Comparison of ENCODE assay signal across 14 cellular contexts in genomic region chr3:45984331-45985312, GRCh38. TPM values are rescaled to one million over a fixed set of nuclear protein-coding genes. Genes with fewer than 3 reads are reported as not detected.
DNase-seq lines count a peak whose midpoint lies in the region; ATAC-seq, FAIRE-seq and TF ChIP-seq lines count a peak whose summit lies in the region.
"Had no signal": no experiment of that assay in that cellular context is flagged by ENCODE, and none has a peak within 500 bp of the region (broad histone marks: within the 10 kb centered on the region; RNA-seq: fewer than 3 reads in every experiment).

No MANE protein-coding gene starts in this region.

- intact Hi-C loops in activated T-helper 1 cell treated with anti-CD3 and anti-CD28 coated beads, Interleukin-12 subunit alpha, Interleukin-12 subunit beta, Interleukin-2, Interleukin-4 antibody, amounts not matched to agents 30 ng/mL and 10 ng/mL and 1 ng/mL, durations not matched to agents 14 hours and 24 hours and 36 hours (cut with micrococcal nuclease) = no loop called here
- intact Hi-C loops in Calu3 (cut with micrococcal nuclease; ENCODE audit: unreplicated experiment) = loop anchor here (5.0 kb wide), 1 partner anchor 93 kb away; no protein-coding TSS in a partner anchor

- peaks cover 27 to 83% (median 31%) of the 10 kb centered on the region in 3 donors for H3K36me3 Mint-ChIP-seq in CD8-positive, alpha-beta memory T cell
- H3K36me3 Mint-ChIP-seq in activated T-helper 1 cell treated with anti-CD3 and anti-CD28 coated beads, Interleukin-12 subunit alpha, Interleukin-12 subunit beta, Interleukin-2, Interleukin-4 antibody, amounts not matched to agents 30 ng/mL and 10 ng/mL and 1 ng/mL, durations not matched to agents 14 hours and 24 hours and 36 hours (ENCODE audit: low read depth) = peaks cover 57% of the 10 kb centered on the region
- H3K36me3 Mint-ChIP-seq in Calu3 (ENCODE audit: insufficient read depth, unreplicated experiment) = peaks cover 9% of the 10 kb centered on the region

- no peaks in the 10 kb centered on the region for H3K9me3 Mint-ChIP-seq in CD8-positive, alpha-beta memory T cell
- no peaks in the 10 kb centered on the region for H3K9me3 Mint-ChIP-seq in activated T-helper 1 cell treated with anti-CD3 and anti-CD28 coated beads, Interleukin-12 subunit alpha, Interleukin-12 subunit beta, Interleukin-2, Interleukin-4 antibody, amounts not matched to agents 30 ng/mL and 10 ng/mL and 1 ng/mL, durations not matched to agents 14 hours and 24 hours and 36 hours
- H3K9me3 Mint-ChIP-seq in Calu3 (ENCODE audit: low read depth, unreplicated experiment) = no peaks in the 10 kb centered on the region
- H3K9me3 Mint-ChIP-seq: activated CD4-positive, alpha-beta T cell treated with anti-CD3 and anti-CD28 coated beads, Interleukin-2, amount 10 ng/mL, durations not matched to agents 7 days and 5 days had no signal

- peaks cover 82 to 100% (median 86%) of the 10 kb centered on the region in 3 donors for H3K4me1 Mint-ChIP-seq in CD8-positive, alpha-beta memory T cell
- peaks cover 87% of the 10 kb centered on the region for H3K4me1 Mint-ChIP-seq in activated T-helper 1 cell treated with anti-CD3 and anti-CD28 coated beads, Interleukin-12 subunit alpha, Interleukin-12 subunit beta, Interleukin-2, Interleukin-4 antibody, amounts not matched to agents 30 ng/mL and 10 ng/mL and 1 ng/mL, durations not matched to agents 14 hours and 24 hours and 36 hours (ENCODE audit: low read depth)
- peaks cover 28% of the 10 kb centered on the region for H3K4me1 Mint-ChIP-seq in Calu3 (ENCODE audit: low read depth, unreplicated experiment)

- no peak for FAIRE-seq in frontal cortex (lab: Jason Lieb, UNC)
- FAIRE-seq: GM18507 had no signal

- CTCF ChIA-PET in CD8-positive, alpha-beta memory T cell (lab: Charles Lee) = interaction anchor here (0.6 to 2.2 kb wide), 5 partner anchors 8 to 46 kb away, joined by 3 to 9 read pairs (median 3); partner anchors contain the start of gene CXCR6
- CTCF ChIA-PET in Calu3 (lab: Charles Lee) = no interaction called here

- peaks cover 56% of the 10 kb centered on the region for H3K4me1 ChIP-seq in CD8-positive, alpha-beta memory T cell (ENCODE audit: insufficient read depth, low read length)
- peaks cover 90% of the 10 kb centered on the region for H3K4me1 ChIP-seq in cardiac muscle cell (ENCODE audit: low read depth)
- peaks cover 62% of the 10 kb centered on the region for H3K4me1 ChIP-seq in rectal smooth muscle tissue (ENCODE audit: control insufficient read depth, insufficient read depth, low read length)

- no peak for DNase-seq in CD8-positive, alpha-beta memory T cell
- DNase-seq in activated T-helper 1 cell treated with anti-CD3 and anti-CD28 coated beads, Interleukin-12 subunit alpha, Interleukin-12 subunit beta, Interleukin-2, Interleukin-4 antibody, amounts not matched to agents 30 ng/mL and 10 ng/mL and 1 ng/mL, durations not matched to agents 14 hours and 24 hours and 36 hours (ENCODE audit: low spot score) = no peak
- DNase-seq in cardiac muscle cell (ENCODE audit: low read depth in 1 of 2, low spot score in 1 of 2) = peak in 1 of 2 donors; percentile 40
- no peak for DNase-seq in SIG-M5 treated with dmso at 0.1 percent for 504 hours (lab: John Stamatoyannopoulos, UW; ENCODE audit: unreplicated experiment)
- no peak for DNase-seq in frontal cortex (ENCODE audit: low spot score in 2 of 2)
- no peak for DNase-seq in Calu3
- DNase-seq: activated CD4-positive, alpha-beta T cell treated with anti-CD3 and anti-CD28 coated beads, Interleukin-2, amount 10 ng/mL, durations not matched to agents 7 days and 5 days; amygdala; mucosa of descending colon; NCI-H2171 treated with DMSO at 0.1 percent for 48 hours had no signal

- H3K27ac ChIP-seq in CD8-positive, alpha-beta memory T cell (ENCODE audit: low read depth, low read length) = no peak overlapping the region
- H3K27ac ChIP-seq in cardiac muscle cell (peak overlapping the region; percentile 34), rectal smooth muscle tissue (ENCODE audit: low read depth, low read length) (peak overlapping the region; percentile 81)

- no TSS peak for BruUV-seq in Calu3 (replicated peaks; lab: Mats Ljungman, UMichigan)

- H3K9ac ChIP-seq in rectal smooth muscle tissue (ENCODE audit: low read length) = no peak overlapping the region

- no peak for TF ChIP-seq CTCF in cardiac muscle cell (IDR thresholded peaks at IDR 0.05; ENCODE audit: low read depth, low read length)
- TF ChIP-seq CTCF in Calu3 (IDR thresholded peaks at IDR 0.05; ENCODE audit: unreplicated experiment) = no peak

- no peaks in the 10 kb centered on the region for H3K27me3 Mint-ChIP-seq in CD8-positive, alpha-beta memory T cell
- H3K27me3 Mint-ChIP-seq in activated T-helper 1 cell treated with anti-CD3 and anti-CD28 coated beads, Interleukin-12 subunit alpha, Interleukin-12 subunit beta, Interleukin-2, Interleukin-4 antibody, amounts not matched to agents 30 ng/mL and 10 ng/mL and 1 ng/mL, durations not matched to agents 14 hours and 24 hours and 36 hours (ENCODE audit: insufficient read depth) = no peaks in the 10 kb centered on the region
- H3K27me3 Mint-ChIP-seq in Calu3 (ENCODE audit: unreplicated experiment) = no peaks in the 10 kb centered on the region
- H3K27me3 Mint-ChIP-seq: activated CD4-positive, alpha-beta T cell treated with anti-CD3 and anti-CD28 coated beads, Interleukin-2, amount 10 ng/mL, durations not matched to agents 7 days and 5 days had no signal

- peak overlapping the region in 2 of 7 donors; percentile 8 to 41 for H3K4me3 Mint-ChIP-seq in CD8-positive, alpha-beta memory T cell
- no peak overlapping the region for H3K4me3 Mint-ChIP-seq in activated T-helper 1 cell treated with anti-CD3 and anti-CD28 coated beads, Interleukin-12 subunit alpha, Interleukin-12 subunit beta, Interleukin-2, Interleukin-4 antibody, amounts not matched to agents 30 ng/mL and 10 ng/mL and 1 ng/mL, durations not matched to agents 14 hours and 24 hours and 36 hours
- no peak overlapping the region for H3K4me3 Mint-ChIP-seq in Calu3 (ENCODE audit: low read depth, unreplicated experiment)
- H3K4me3 Mint-ChIP-seq: activated CD4-positive, alpha-beta T cell treated with anti-CD3 and anti-CD28 coated beads, Interleukin-2, amount 10 ng/mL, durations not matched to agents 7 days and 5 days had no signal

- no peaks in the 10 kb centered on the region for H3K9me3 ChIP-seq in CD8-positive, alpha-beta memory T cell (ENCODE audit: low read length)
- no peaks in the 10 kb centered on the region for H3K9me3 ChIP-seq in cardiac muscle cell (ENCODE audit: low read depth)
- H3K9me3 ChIP-seq: mucosa of descending colon had no signal

- H3K36me3 ChIP-seq in CD8-positive, alpha-beta memory T cell (ENCODE audit: insufficient read depth, low read length) = peaks cover 46% of the 10 kb centered on the region
- peaks cover 13% of the 10 kb centered on the region for H3K36me3 ChIP-seq in cardiac muscle cell
- peaks cover 19% of the 10 kb centered on the region for H3K36me3 ChIP-seq in rectal smooth muscle tissue (ENCODE audit: control insufficient read depth, insufficient read depth, low read length)

- H3K27ac Mint-ChIP-seq in CD8-positive, alpha-beta memory T cell = peak overlapping the region in 7 of 8 donors; percentile 28 to 90 (median 80)
- peak overlapping the region; percentile 45 for H3K27ac Mint-ChIP-seq in activated T-helper 1 cell treated with anti-CD3 and anti-CD28 coated beads, Interleukin-12 subunit alpha, Interleukin-12 subunit beta, Interleukin-2, Interleukin-4 antibody, amounts not matched to agents 30 ng/mL and 10 ng/mL and 1 ng/mL, durations not matched to agents 14 hours and 24 hours and 36 hours
- no peak overlapping the region for H3K27ac Mint-ChIP-seq in Calu3 (ENCODE audit: unreplicated experiment)
- H3K27ac Mint-ChIP-seq: activated CD4-positive, alpha-beta T cell treated with anti-CD3 and anti-CD28 coated beads, Interleukin-2, amount 10 ng/mL, durations not matched to agents 7 days and 5 days had no signal

- POLR2A ChIA-PET in CD8-positive, alpha-beta memory T cell (lab: Charles Lee) = interaction anchor here (1.3 kb wide), 1 partner anchor 41 kb away, joined by 3 read pairs; the partner anchor contains the start of gene CXCR6

- no peak for ATAC-seq in GM21529 (IDR thresholded peaks at IDR 0.05; ENCODE audit: unreplicated experiment)
- ATAC-seq: mucosa of descending colon had no signal

- H3K27me3 ChIP-seq in CD8-positive, alpha-beta memory T cell (ENCODE audit: insufficient read depth, low read length, poor library complexity, severe bottlenecking) = no peaks in the 10 kb centered on the region
- no peaks in the 10 kb centered on the region for H3K27me3 ChIP-seq in cardiac muscle cell
- H3K27me3 ChIP-seq in rectal smooth muscle tissue (ENCODE audit: control insufficient read depth, insufficient read depth, low read length) = no peaks in the 10 kb centered on the region

- H3K4me3 ChIP-seq in CD8-positive, alpha-beta memory T cell (ENCODE audit: low read length) = no peak overlapping the region
- H3K4me3 ChIP-seq in cardiac muscle cell (no peak overlapping the region), rectal smooth muscle tissue (ENCODE audit: low read length) (peak overlapping the region; percentile 10)
- H3K4me3 ChIP-seq: mucosa of descending colon had no signal

RNA-seq across cellular contexts. Expression of gene FYCO1, which starts 11.0 kb away (rescaled TPM):
- 10 to 100 TPM; 13.4 to 13.7 TPM for total RNA-seq in CD8-positive, alpha-beta memory T cell
- polyA plus RNA-seq in CD8-positive, alpha-beta memory T cell = 11.0 TPM
- 16.1 and 16.3 TPM in 2 replicates for total RNA-seq in activated T-helper 1 cell treated with anti-CD3 and anti-CD28 coated beads, Interleukin-12 subunit alpha, Interleukin-12 subunit beta, Interleukin-2, Interleukin-4 antibody, amounts not matched to agents 30 ng/mL and 10 ng/mL and 1 ng/mL, durations not matched to agents 14 hours and 24 hours and 36 hours
- total RNA-seq in cardiac muscle cell = 14.8 and 27.5 TPM in 2 replicates
- 8.1 and 11.5 TPM in 2 replicates for polyA plus RNA-seq in cardiac muscle cell
- total RNA-seq in frontal cortex = 1.2 TPM
- 24.5 and 26.7 TPM in 2 replicates for total RNA-seq in Calu3 (2022)

RNA-seq across cellular contexts. Expression of gene CXCR6, which starts 41.4 kb away (rescaled TPM):
- 1 to 10 TPM; 5.8 to 5.9 TPM for total RNA-seq in CD8-positive, alpha-beta memory T cell
- polyA plus RNA-seq in CD8-positive, alpha-beta memory T cell = 70.8 TPM
- total RNA-seq in activated T-helper 1 cell treated with anti-CD3 and anti-CD28 coated beads, Interleukin-12 subunit alpha, Interleukin-12 subunit beta, Interleukin-2, Interleukin-4 antibody, amounts not matched to agents 30 ng/mL and 10 ng/mL and 1 ng/mL, durations not matched to agents 14 hours and 24 hours and 36 hours = 27.2 and 27.9 TPM in 2 replicates
- total RNA-seq in cardiac muscle cell (not detected in 2 replicates), frontal cortex (not detected), Calu3 (2022) (not detected in 2 replicates)
- 0.06 TPM in 1 of 2 replicates, not detected in the other for polyA plus RNA-seq in cardiac muscle cell
- total RNA-seq: glomerular endothelial cell had no signal

RNA-seq across cellular contexts. Expression of gene XCR1, which starts 42.7 kb away (rescaled TPM):
- not detected for total RNA-seq in CD8-positive, alpha-beta memory T cell
- polyA plus RNA-seq in CD8-positive, alpha-beta memory T cell = not detected
- total RNA-seq in activated T-helper 1 cell treated with anti-CD3 and anti-CD28 coated beads, Interleukin-12 subunit alpha, Interleukin-12 subunit beta, Interleukin-2, Interleukin-4 antibody, amounts not matched to agents 30 ng/mL and 10 ng/mL and 1 ng/mL, durations not matched to agents 14 hours and 24 hours and 36 hours = 0.05 and 0.08 TPM in 2 replicates
- total RNA-seq in cardiac muscle cell = not detected in 2 replicates
- polyA plus RNA-seq in cardiac muscle cell = not detected in 2 replicates
- total RNA-seq in frontal cortex = not detected
- not detected in 2 replicates for total RNA-seq in Calu3 (2022)
- total RNA-seq: activated CD4-positive, alpha-beta T cell treated with anti-CD3 and anti-CD28 coated beads, Interleukin-2, amount 10 ng/mL, durations not matched to agents 7 days and 5 days; glomerular endothelial cell had no signal
